In genomic region chr4:84503495-84504437, GRCh38 we compare ENCODE assay signal across 8 cellular contexts. TPM values are rescaled to one million over a fixed set of nuclear protein-coding genes. Genes with fewer than 3 reads are reported as not detected.
DNase-seq lines count a peak whose midpoint lies in the region; ATAC-seq and TF ChIP-seq lines count a peak whose summit lies in the region.

No MANE protein-coding gene starts in this region.

- H3K79me1 ChIP-seq in H9 (ENCODE audit: insufficient read depth, low read depth, low read length, poor library complexity, severe bottlenecking), result no peaks in the 10 kb centered on the region

- ATAC-seq in Right ventricle myocardium superior (ENCODE audit: poor library complexity) (peak; percentile 74), Right ventricle myocardium inferior (no peak), HG03196 (IDR thresholded peaks at IDR 0.05; ENCODE audit: unreplicated experiment) (no peak)
- ATAC-seq in effector memory CD8-positive, alpha-beta T cell (replicated peaks), result peak; percentile 42

- H4K20me1 ChIP-seq in H9 (ENCODE audit: control insufficient read depth, insufficient read depth, insufficient read length), result peaks cover 3% of the 10 kb centered on the region

- H3K23me2 ChIP-seq in H9 (ENCODE audit: insufficient read length, low read depth, low read length, poor library complexity, severe bottlenecking), result peaks cover 2% of the 10 kb centered on the region

- H2BK15ac ChIP-seq in H9 (ENCODE audit: low read depth, low read length), result no peak overlapping the region

- H3K36me3 Mint-ChIP-seq in H9 (ENCODE audit: insufficient read depth in 1 of 3, low read depth in 3 of 3) (no peaks in the 10 kb centered on the region), mesothelial cell of epicardium (no peaks in the 10 kb centered on the region)
- H3K36me3 Mint-ChIP-seq in effector memory CD8-positive, alpha-beta T cell (ENCODE audit: insufficient read depth), result peaks cover 7% of the 10 kb centered on the region

- no peak overlapping the region for H2AK5ac ChIP-seq in H9 (ENCODE audit: insufficient read length, low read length)

- H3K14ac ChIP-seq in H9 (ENCODE audit: insufficient read depth, low read length), result no peak overlapping the region

- peak overlapping the region in 1 of 2 experiments; percentile 74; a peak in 3 of 5 replicates for H3K4me3 Mint-ChIP-seq in H9
- H3K4me3 Mint-ChIP-seq in effector memory CD8-positive, alpha-beta T cell, result no peak overlapping the region
- H3K4me3 Mint-ChIP-seq in mesothelial cell of epicardium, result no peak overlapping the region

- H4K5ac ChIP-seq in H9 (ENCODE audit: insufficient read length, low read depth, low read length), result no peak overlapping the region

- H3T11ph ChIP-seq in H9 (ENCODE audit: low read length), result no peak overlapping the region

- H4K91ac ChIP-seq in H9 (ENCODE audit: insufficient read length, low read depth, low read length), result no peak overlapping the region

- H3K56ac ChIP-seq in H9 (ENCODE audit: insufficient read length, low read depth, low read length), result no peak overlapping the region

- no CpG with 5 or more reads among the region's 19 CpGs for WGBS in H9 (ENCODE audit: extremely low coverage, insufficient read length, low lambda C conversion rate)

- peaks cover 43% of the 10 kb centered on the region for H3K27me3 ChIP-seq in H9 (ENCODE audit: insufficient read depth, low read length)

- no peak overlapping the region for H3K23ac ChIP-seq in H9 (ENCODE audit: insufficient read length, low read depth, low read length)

- TF ChIP-seq CTCF in H9 (conservative IDR thresholded peaks at IDR 0.05), result peak; percentile 83
- TF ChIP-seq CTCF in LNCaP clone FGC (IDR thresholded peaks at IDR 0.05; ENCODE audit: control insufficient read depth, extremely low read depth, insufficient read depth), result peak; percentile 88
- TF ChIP-seq CTCF in mesothelial cell of epicardium (IDR thresholded peaks at IDR 0.05; ENCODE audit: unreplicated experiment), result peak; percentile 58

- H4K8ac ChIP-seq in H9 (replicated peaks; ENCODE audit: insufficient read length, low read depth, low read length), result no peak overlapping the region

- no peak overlapping the region for H3K4me2 ChIP-seq in H9 (ENCODE audit: insufficient read depth, insufficient read length, low read length)

- intact Hi-C loops in Right ventricle myocardium superior (cut with DNase I) (loop anchor here (10.0 kb wide), 2 partner anchors 729 to 849 kb away; no protein-coding TSS in a partner anchor), Right ventricle myocardium inferior (cut with DNase I) (loop anchor here (5.0 to 10.0 kb wide), 2 partner anchors 731 to 859 kb away; no protein-coding TSS in a partner anchor)

- H3K79me2 ChIP-seq in H9 (ENCODE audit: insufficient read depth, low read length), result no peaks in the 10 kb centered on the region

- H3K27ac ChIP-seq in H9 (ENCODE audit: insufficient read length, low read depth, low read length), result no peak overlapping the region

- H2AFZ ChIP-seq in H9 (ENCODE audit: low read length), result no peak overlapping the region

- H3K9me3 Mint-ChIP-seq in H9 (peaks cover 0 to 3% of the 10 kb centered on the region in 2 experiments; a peak in 1 of 5 replicates), mesothelial cell of epicardium (no peaks in the 10 kb centered on the region)
- H3K9me3 Mint-ChIP-seq in effector memory CD8-positive, alpha-beta T cell, result peaks cover 0 to 2% of the 10 kb centered on the region in 2 donors

- no peak overlapping the region for H3K27ac Mint-ChIP-seq in H9
- H3K27ac Mint-ChIP-seq in effector memory CD8-positive, alpha-beta T cell, result no peak overlapping the region
- no peak overlapping the region for H3K27ac Mint-ChIP-seq in mesothelial cell of epicardium

- H3K4me1 Mint-ChIP-seq in H9, result peaks cover 28 to 45% of the 10 kb centered on the region in 2 experiments
- peaks cover 4 to 8% of the 10 kb centered on the region in 2 donors for H3K4me1 Mint-ChIP-seq in effector memory CD8-positive, alpha-beta T cell (ENCODE audit: low read depth in 2 of 2)
- peaks cover 12% of the 10 kb centered on the region for H3K4me1 Mint-ChIP-seq in mesothelial cell of epicardium

- H2BK120ac ChIP-seq in H9 (ENCODE audit: low read depth, low read length, poor library complexity, severe bottlenecking), result no peak overlapping the region

- H3K27me3 Mint-ChIP-seq in H9 (ENCODE audit: low read depth) (peaks cover 64% of the 10 kb centered on the region), mesothelial cell of epicardium (ENCODE audit: low read depth) (peaks cover 82% of the 10 kb centered on the region)
- H3K27me3 Mint-ChIP-seq in effector memory CD8-positive, alpha-beta T cell, result peaks cover 78 to 85% of the 10 kb centered on the region in 2 donors

- H3K18ac ChIP-seq in H9 (ENCODE audit: insufficient read length, low read depth, low read length), result no peak overlapping the region

- DNase-seq in Right ventricle myocardium superior, result no peak
- DNase-seq in Right ventricle myocardium inferior (ENCODE audit: missing footprints), result no peak
- no peak for DNase-seq in H9
- DNase-seq in LNCaP clone FGC (ENCODE audit: low read depth), result peak; percentile 45
- peak; percentile 69 for DNase-seq in RPMI8226
- DNase-seq in effector memory CD8-positive, alpha-beta T cell, result no peak
- DNase-seq in mesothelial cell of epicardium (ENCODE audit: low spot score in 2 of 2, unreplicated experiment in 2 of 2), result no peak

- no peaks in the 10 kb centered on the region; the same call in 1 of the 2 replicates for H3K4me1 ChIP-seq in H9 (ENCODE audit: insufficient read depth, low read length)

- no peak overlapping the region for H2BK5ac ChIP-seq in H9 (ENCODE audit: insufficient read length, low read length)

- H3K4ac ChIP-seq in H9 (ENCODE audit: low read depth, low read length), result no peak overlapping the region

- H3K9me3 ChIP-seq in H9 (ENCODE audit: control insufficient read depth, low read depth, low read length), result no peaks in the 10 kb centered on the region

- H3K4me3 ChIP-seq in LNCaP clone FGC (ENCODE audit: low read depth, low read length), result no peak overlapping the region

- H3K9ac ChIP-seq in H9 (ENCODE audit: extremely low read depth, insufficient read length, low read length), result no peak overlapping the region

- H2BK20ac ChIP-seq in H9 (ENCODE audit: low read depth, low read length, poor library complexity, severe bottlenecking), result no peak overlapping the region

- H2BK12ac ChIP-seq in H9 (ENCODE audit: insufficient read length, low read depth, low read length), result no peak overlapping the region

RNA-seq across cellular contexts. Expression of gene NKX6-1, which starts 4.7 kb away (rescaled TPM):
- total RNA-seq in Right ventricle myocardium superior, result not detected
- total RNA-seq in Right ventricle myocardium inferior, result not detected
- 0.09 TPM in 1 of 2 replicates, not detected in the other for total RNA-seq in H9 (2021)
- not detected in 3 replicates for total RNA-seq in mesothelial cell of epicardium

Comparison
In these comparisons a context has a peak if more than half of its experiments do, and no peak if none do; other contexts are left out.
1. ATAC-seq: peak in Right ventricle myocardium superior (single experiment) and effector memory CD8-positive, alpha-beta T cell (single experiment); none in Right ventricle myocardium inferior (single experiment) and HG03196 (single experiment).
2. DNase-seq: peak in LNCaP clone FGC (single experiment) and RPMI8226 (single experiment); none in Right ventricle myocardium superior (single experiment), Right ventricle myocardium inferior (single experiment), H9 (single experiment), effector memory CD8-positive, alpha-beta T cell (0 of 3) and mesothelial cell of epicardium (0 of 2).
3. Peak in every context shown above with its lines, with median percentiles within 50 percentile points of each other: CTCF ChIP-seq.